Comparison of ENCODE assay signal across 8 cellular contexts in the genomic region with DNA sequence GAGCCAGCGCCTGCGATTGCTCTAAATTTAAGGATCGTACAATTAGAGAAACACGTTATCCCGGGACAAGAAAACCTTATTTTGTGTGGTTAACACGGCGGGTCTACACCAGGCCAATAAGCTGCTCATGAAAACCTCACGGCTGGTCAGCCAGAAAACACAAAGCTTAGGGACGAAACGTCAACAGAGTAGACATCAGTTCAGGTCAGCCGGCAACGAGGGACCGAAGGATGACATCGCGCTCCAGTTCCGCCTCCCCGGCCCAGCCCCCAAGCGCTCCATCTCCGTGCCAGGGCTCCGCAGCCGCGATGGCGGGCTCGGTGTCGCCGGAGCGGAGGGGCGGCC. TPM values are rescaled to one million over a fixed set of nuclear protein-coding genes. Genes with fewer than 3 reads are reported as not detected.
A peak's percentile ranks its signal among the peaks of the same experiment; 100 is the strongest.
DNase-seq lines count a peak whose midpoint lies in the region; ATAC-seq and TF ChIP-seq lines count a peak whose summit lies in the region.

No MANE protein-coding gene starts in this region.

- TF ChIP-seq CTCF in Caco-2 (IDR thresholded peaks at IDR 0.05; ENCODE audit: insufficient read depth in 1 of 2, low read depth in 1 of 2, low read length in 1 of 2, severe bottlenecking in 1 of 2, unreplicated experiment in 1 of 2) (no peak), cardiac muscle cell (IDR thresholded peaks at IDR 0.05; ENCODE audit: low read depth, low read length) (no peak), prostate gland (IDR thresholded peaks at IDR 0.05) (no peak)

- POLR2A ChIA-PET in Caco-2 (lab: Charles Lee) = no interaction called here
- POLR2A ChIA-PET in activated CD4-positive, alpha-beta memory T cell treated with anti-CD3 and anti-CD28 coated beads, Interleukin-2, amount 10 ng/mL, durations not matched to agents 7 days and 5 days (lab: Charles Lee) = interaction anchor here (0.7 to 4.4 kb wide), 9 partner anchors 10 to 369 kb away, joined by 3 to 46 read pairs (median 4); a partner anchor contains a TSS

- H3K27me3 ChIP-seq in Caco-2 (replicated peaks; ENCODE audit: control insufficient read depth, insufficient read depth, low read length) (no peaks in the 10 kb centered on the region), HUES6 (ENCODE audit: control insufficient read depth, insufficient read depth, low read length) (no peaks in the 10 kb centered on the region), cardiac muscle cell (no peaks in the 10 kb centered on the region), prostate gland (replicated peaks; ENCODE audit: insufficient read depth) (no peaks in the 10 kb centered on the region)

- no TSS peak for BruUV-seq in Caco-2 (replicated peaks; lab: Mats Ljungman, UMichigan)

- H3K4me1 ChIP-seq in Caco-2 = peaks cover 9% of the 10 kb centered on the region
- peaks cover 6% of the 10 kb centered on the region for H3K4me1 ChIP-seq in HUES6 (ENCODE audit: control insufficient read depth, insufficient read depth, low read length)
- peaks cover 10% of the 10 kb centered on the region for H3K4me1 ChIP-seq in cardiac muscle cell (ENCODE audit: low read depth)
- H3K4me1 ChIP-seq in prostate gland (replicated peaks) = peaks cover 5% of the 10 kb centered on the region

- peaks cover 6% of the 10 kb centered on the region for H3K36me3 Mint-ChIP-seq in Caco-2 (ENCODE audit: insufficient read depth, unreplicated experiment)
- peaks cover 22% of the 10 kb centered on the region for H3K36me3 Mint-ChIP-seq in activated CD4-positive, alpha-beta memory T cell treated with anti-CD3 and anti-CD28 coated beads, Interleukin-2, amount 10 ng/mL, durations not matched to agents 7 days and 5 days (ENCODE audit: low read depth)

- H3K9me3 Mint-ChIP-seq in Caco-2 (ENCODE audit: unreplicated experiment) = no peaks in the 10 kb centered on the region
- no peaks in the 10 kb centered on the region for H3K9me3 Mint-ChIP-seq in activated CD4-positive, alpha-beta memory T cell treated with anti-CD3 and anti-CD28 coated beads, Interleukin-2, amount 10 ng/mL, durations not matched to agents 7 days and 5 days

- no peak for TF ChIP-seq POLR2A in prostate gland (IDR thresholded peaks at IDR 0.05)

- peak overlapping the region; percentile 79 for H3K4me3 Mint-ChIP-seq in Caco-2 (ENCODE audit: unreplicated experiment)
- peak overlapping the region; percentile 91 for H3K4me3 Mint-ChIP-seq in activated CD4-positive, alpha-beta memory T cell treated with anti-CD3 and anti-CD28 coated beads, Interleukin-2, amount 10 ng/mL, durations not matched to agents 7 days and 5 days

- H3K4me3 ChIP-seq in Caco-2 (ENCODE audit: low read depth, low read length) = peak overlapping the region; percentile 73
- H3K4me3 ChIP-seq in HUES6 (ENCODE audit: low read depth, low read length) = peak overlapping the region; percentile 79
- peak overlapping the region; percentile 62 for H3K4me3 ChIP-seq in cardiac muscle cell
- peak overlapping the region; percentile 91 to 92 for H3K4me3 ChIP-seq in prostate gland

- CTCF ChIA-PET in Caco-2 (lab: Charles Lee) = interaction anchor here (0.6 to 1.3 kb wide), 3 partner anchors 10 to 363 kb away, joined by 3 to 5 read pairs (median 3); no protein-coding TSS in a partner anchor
- CTCF ChIA-PET in activated CD4-positive, alpha-beta memory T cell treated with anti-CD3 and anti-CD28 coated beads, Interleukin-2, amount 10 ng/mL, durations not matched to agents 7 days and 5 days (lab: Charles Lee) = interaction anchor here (0.7 to 1.3 kb wide), 4 partner anchors 10 to 363 kb away, joined by 3 to 15 read pairs (median 6); a partner anchor contains a TSS

- H3K27ac ChIP-seq in HUES6 (ENCODE audit: low read depth, low read length) (peak overlapping the region; percentile 48; the same call in 1 of the 2 replicates), cardiac muscle cell (peak overlapping the region; percentile 92), prostate gland (peak overlapping the region; percentile 96)

- peak overlapping the region; percentile 89 for H3K9ac ChIP-seq in HUES6 (ENCODE audit: low read length)

- intact Hi-C loops in Caco-2 (cut with micrococcal nuclease; ENCODE audit: unreplicated experiment) (loop anchor here (2.0 kb wide), 1 partner anchor 355 kb away; no protein-coding TSS in a partner anchor), prostate gland (cut with DNase I) (loop anchor here (5.0 kb wide), 1 partner anchor 359 kb away; no protein-coding TSS in a partner anchor)

- H3K9me3 ChIP-seq in Caco-2 (no peaks in the 10 kb centered on the region), HUES6 (ENCODE audit: control insufficient read depth, insufficient read depth, low read depth, low read length) (peaks cover 2% of the 10 kb centered on the region; the same call in 1 of the 2 replicates), cardiac muscle cell (ENCODE audit: low read depth) (no peaks in the 10 kb centered on the region), prostate gland (no peaks in the 10 kb centered on the region)

- peak; percentile 47 for ATAC-seq in GM21390 (IDR thresholded peaks at IDR 0.05; ENCODE audit: unreplicated experiment)

- H3K4me1 Mint-ChIP-seq in Caco-2 (ENCODE audit: low read depth, unreplicated experiment) = peaks cover 4% of the 10 kb centered on the region
- peaks cover 43% of the 10 kb centered on the region for H3K4me1 Mint-ChIP-seq in activated CD4-positive, alpha-beta memory T cell treated with anti-CD3 and anti-CD28 coated beads, Interleukin-2, amount 10 ng/mL, durations not matched to agents 7 days and 5 days

- no peaks in the 10 kb centered on the region for H3K27me3 Mint-ChIP-seq in Caco-2 (ENCODE audit: insufficient read depth, unreplicated experiment)
- H3K27me3 Mint-ChIP-seq in activated CD4-positive, alpha-beta memory T cell treated with anti-CD3 and anti-CD28 coated beads, Interleukin-2, amount 10 ng/mL, durations not matched to agents 7 days and 5 days = no peaks in the 10 kb centered on the region

- peak overlapping the region; percentile 66 for H3K27ac Mint-ChIP-seq in Caco-2 (ENCODE audit: unreplicated experiment)
- peak overlapping the region; percentile 97 for H3K27ac Mint-ChIP-seq in activated CD4-positive, alpha-beta memory T cell treated with anti-CD3 and anti-CD28 coated beads, Interleukin-2, amount 10 ng/mL, durations not matched to agents 7 days and 5 days

- DNase-seq in Caco-2 (no peak), cardiac muscle cell (ENCODE audit: low read depth in 1 of 2, low spot score in 1 of 2) (no peak), prostate gland (ENCODE audit: low spot score) (peak; percentile 24), DMS79 (lab: John Stamatoyannopoulos, UW) (no peak), NCI-H1436 (lab: John Stamatoyannopoulos, UW) (no peak)
- DNase-seq in activated CD4-positive, alpha-beta memory T cell treated with anti-CD3 and anti-CD28 coated beads, Interleukin-2, amount 10 ng/mL, durations not matched to agents 7 days and 5 days = no peak

- no peaks in the 10 kb centered on the region for H3K36me3 ChIP-seq in Caco-2 (ENCODE audit: control insufficient read depth, insufficient read depth, low read length)
- H3K36me3 ChIP-seq in HUES6 (ENCODE audit: control insufficient read depth, insufficient read depth, low read length) = peaks cover 31% of the 10 kb centered on the region
- H3K36me3 ChIP-seq in cardiac muscle cell = peaks cover 19% of the 10 kb centered on the region
- H3K36me3 ChIP-seq in prostate gland = no peaks in the 10 kb centered on the region

- WGBS in prostate gland = 1% methylated on average over 21 of the region's 28 CpGs

RNA-seq across cellular contexts. Expression of a gene that starts 0.5 kb away (rescaled TPM):
- total RNA-seq in Caco-2 (2022) (34.7 and 39.2 TPM in 2 replicates), cardiac muscle cell (31.7 and 36.3 TPM in 2 replicates), prostate gland (10 to 100 TPM; 48.6 to 67.0 TPM)
- 10 to 100 TPM; 41.8 to 43.8 TPM for total RNA-seq in activated CD4-positive, alpha-beta memory T cell treated with anti-CD3 and anti-CD28 coated beads, Interleukin-2, amount 10 ng/mL, durations not matched to agents 7 days and 5 days
- 65.4 and 94.5 TPM in 2 replicates for polyA plus RNA-seq in cardiac muscle cell
